Comparison of ENCODE assay signal across 8 cellular contexts in genomic region chr22:17629167-17629489, GRCh38. TPM values are rescaled to one million over a fixed set of nuclear protein-coding genes. Genes with fewer than 3 reads are reported as not detected.
DNase-seq lines count a peak whose midpoint lies in the region; ATAC-seq and TF ChIP-seq lines count a peak whose summit lies in the region.

No MANE protein-coding gene starts in this region.

- no peaks in the 10 kb centered on the region for H3K9me3 ChIP-seq in SK-N-MC (ENCODE audit: low read depth, low read length)
- H3K9me3 ChIP-seq in fibroblast of lung (ENCODE audit: control insufficient read depth, insufficient read depth, low read depth, low read length): no peaks in the 10 kb centered on the region

- H3K27me3 ChIP-seq in GM06990 (replicated peaks; ENCODE audit: control insufficient read depth, insufficient read depth, low read length): no peaks in the 10 kb centered on the region
- no peaks in the 10 kb centered on the region for H3K27me3 ChIP-seq in fibroblast of lung (ENCODE audit: control insufficient read depth, insufficient read depth, low read length)

- H3K9ac ChIP-seq in SK-N-MC (ENCODE audit: insufficient read length) (peak overlapping the region; percentile 93), fibroblast of lung (ENCODE audit: insufficient read depth, low read length) (peak overlapping the region; percentile 76)

- H3K27ac Mint-ChIP-seq in progenitor cell of endocrine pancreas: peak overlapping the region; percentile 99

- H3K4me2 ChIP-seq in fibroblast of lung (ENCODE audit: extremely low read depth, insufficient read depth, low read length): peak overlapping the region; percentile 86

- H3K4me1 Mint-ChIP-seq in progenitor cell of endocrine pancreas (ENCODE audit: low read depth): peaks cover 5% of the 10 kb centered on the region

- peaks cover 5% of the 10 kb centered on the region for H3K4me1 ChIP-seq in fibroblast of lung (ENCODE audit: control insufficient read depth, extremely low read depth, insufficient read depth, low read length)

- H4K20me1 ChIP-seq in fibroblast of lung (ENCODE audit: control insufficient read depth, extremely low read depth, insufficient read depth, low read length): no peaks in the 10 kb centered on the region

- H3K4me3 Mint-ChIP-seq in progenitor cell of endocrine pancreas (ENCODE audit: low read depth): peak overlapping the region; percentile 97

- DNase-seq in GM06990 (ENCODE audit: extremely low read depth, insufficient read length) (no peak), SK-N-MC (ENCODE audit: low read depth, low spot score) (no peak), fibroblast of lung (ENCODE audit: low read depth in 2 of 2) (peak in 1 of 2 donors; percentile 1), progenitor cell of endocrine pancreas (ENCODE audit: low spot score, unreplicated experiment) (no peak), NCI-H446 (lab: John Stamatoyannopoulos, UW) (no peak), GOT3 (lab: John Stamatoyannopoulos, UW) (no peak), glomerular visceral epithelial cell (ENCODE audit: extremely low spot score) (no peak)

- H3K27ac ChIP-seq in SK-N-MC: peak overlapping the region; percentile 88
- peak overlapping the region; percentile 96 for H3K27ac ChIP-seq in fibroblast of lung (ENCODE audit: insufficient read depth, low read length)

- H3K4me3 ChIP-seq in GM06990 (replicated peaks; ENCODE audit: low read depth, low read length): peak overlapping the region; percentile 100
- H3K4me3 ChIP-seq in SK-N-MC: peak overlapping the region; percentile 99
- peak overlapping the region; percentile 88 to 100 (median 91) for H3K4me3 ChIP-seq in fibroblast of lung (replicated peaks in 1 of 4; ENCODE audit: control extremely low read depth in 1 of 4, insufficient read depth in 1 of 4, low read depth in 3 of 4, low read length in 4 of 4)

- TF ChIP-seq CTCF in GM06990 (IDR thresholded peaks at IDR 0.05; ENCODE audit: insufficient read depth, low read length, poor library complexity, severe bottlenecking) (no peak), fibroblast of lung (conservative IDR thresholded peaks at IDR 0.05 in 1 of 2, IDR thresholded peaks at IDR 0.05 in 1 of 2; ENCODE audit: low read depth in 1 of 2, low read length in 2 of 2) (no peak), progenitor cell of endocrine pancreas (IDR thresholded peaks at IDR 0.05; ENCODE audit: unreplicated experiment) (no peak)

- ATAC-seq in GM21528 (IDR thresholded peaks at IDR 0.05; ENCODE audit: low FRiP score, unreplicated experiment): no peak

- peak overlapping the region; percentile 84 for H2AFZ ChIP-seq in fibroblast of lung (ENCODE audit: low read length)

- peaks cover 38% of the 10 kb centered on the region for H3K79me2 ChIP-seq in fibroblast of lung (ENCODE audit: control insufficient read depth, insufficient read depth, low read length)

- H3K9me3 Mint-ChIP-seq in progenitor cell of endocrine pancreas (ENCODE audit: low read depth): no peaks in the 10 kb centered on the region

- H3K27me3 Mint-ChIP-seq in progenitor cell of endocrine pancreas: no peaks in the 10 kb centered on the region

- no peaks in the 10 kb centered on the region for H3K36me3 Mint-ChIP-seq in progenitor cell of endocrine pancreas (ENCODE audit: insufficient read depth)

- H3K36me3 ChIP-seq in GM06990 (ENCODE audit: control insufficient read depth, insufficient read depth, low read length) (no peaks in the 10 kb centered on the region; the same call in none of the 2 replicates), SK-N-MC (ENCODE audit: insufficient read depth, low read length) (peaks cover 4% of the 10 kb centered on the region), fibroblast of lung (ENCODE audit: control insufficient read depth, insufficient read depth, low read length) (no peaks in the 10 kb centered on the region)

RNA-seq across cellular contexts. Expression of gene ATP6V1E1, which starts 0.6 kb away (rescaled TPM):
- total RNA-seq in fibroblast of lung: 164 and 182 TPM in 2 replicates
- 238 and 244 TPM in 2 replicates for polyA plus RNA-seq in fibroblast of lung
- polyA plus RNA-seq in fibroblast of lung (2012): 168 and 179 TPM in 2 replicates
- polyA minus RNA-seq in fibroblast of lung (ENCODE audit: low replicate concordance): 56.2 and 63.5 TPM in 2 replicates
- total RNA-seq in progenitor cell of endocrine pancreas: 59.7 and 61.3 TPM in 2 replicates

RNA-seq across cellular contexts. Expression of gene BCL2L13, which starts 9.4 kb away (rescaled TPM):
- 56.2 and 76.8 TPM in 2 replicates for total RNA-seq in fibroblast of lung
- polyA plus RNA-seq in fibroblast of lung: 56.9 and 65.1 TPM in 2 replicates
- 43.0 and 49.7 TPM in 2 replicates for polyA plus RNA-seq in fibroblast of lung (2012)
- polyA minus RNA-seq in fibroblast of lung (ENCODE audit: low replicate concordance): 47.3 and 71.7 TPM in 2 replicates
- 34.1 and 36.0 TPM in 2 replicates for total RNA-seq in progenitor cell of endocrine pancreas
